15 cellular contexts compared by ENCODE assay signal in the genomic region with DNA sequence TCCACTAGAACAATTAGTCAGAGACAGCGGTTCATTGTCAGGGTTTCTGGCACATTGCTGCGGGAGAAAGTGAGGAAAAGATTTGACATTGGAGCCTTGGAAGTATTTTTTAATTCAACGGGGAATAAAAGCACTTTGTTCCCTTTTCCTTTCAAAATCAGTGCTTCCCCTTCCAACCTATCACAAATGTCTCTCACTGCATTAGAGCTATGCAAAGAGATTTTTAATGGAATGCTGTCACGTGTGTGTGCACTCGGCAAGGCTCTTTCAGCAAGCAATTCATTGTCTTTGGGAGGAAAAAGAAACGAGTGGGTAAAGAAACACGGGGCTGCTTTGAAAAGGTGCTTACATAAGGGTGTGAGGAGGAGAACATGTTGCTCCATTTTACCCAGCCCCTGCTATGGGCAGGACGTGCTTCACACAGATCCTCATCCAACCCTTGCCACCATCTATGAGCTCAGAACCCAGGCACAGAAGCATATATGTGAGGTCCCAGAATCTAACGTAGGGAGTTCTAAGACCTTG.
DNase-seq lines count a peak whose midpoint lies in the region; ATAC-seq and TF ChIP-seq lines count a peak whose summit lies in the region.
"Had no signal": no experiment of that assay in that cellular context is flagged by ENCODE, and none has a peak within 500 bp of the region (broad histone marks: within the 10 kb centered on the region; RNA-seq: fewer than 3 reads in every experiment).

No MANE protein-coding gene starts in this region.

- H3K36me3 Mint-ChIP-seq in T-helper 17 cell (ENCODE audit: low read depth), result no peaks in the 10 kb centered on the region
- H3K36me3 Mint-ChIP-seq in activated naive CD4-positive, alpha-beta T cell treated with anti-CD3 and anti-CD28 coated beads, Interleukin-2, amount 10 ng/mL, durations not matched to agents 7 days and 5 days, result no peaks in the 10 kb centered on the region

- H3K27me3 Mint-ChIP-seq in T-helper 17 cell, result no peaks in the 10 kb centered on the region
- H3K27me3 Mint-ChIP-seq in activated naive CD4-positive, alpha-beta T cell treated with anti-CD3 and anti-CD28 coated beads, Interleukin-2, amount 10 ng/mL, durations not matched to agents 7 days and 5 days, result peaks cover 25% of the 10 kb centered on the region

- no peak overlapping the region for H3K4me3 Mint-ChIP-seq in T-helper 17 cell
- H3K4me3 Mint-ChIP-seq in activated naive CD4-positive, alpha-beta T cell treated with anti-CD3 and anti-CD28 coated beads, Interleukin-2, amount 10 ng/mL, durations not matched to agents 7 days and 5 days, result no peak overlapping the region

- H3K4me1 Mint-ChIP-seq in T-helper 17 cell, result peaks cover 21% of the 10 kb centered on the region
- H3K4me1 Mint-ChIP-seq in activated naive CD4-positive, alpha-beta T cell treated with anti-CD3 and anti-CD28 coated beads, Interleukin-2, amount 10 ng/mL, durations not matched to agents 7 days and 5 days, result peaks cover 40% of the 10 kb centered on the region

- DNase-seq in T-helper 17 cell (no peak), head of caudate nucleus (peak in 32 of 42 donors; percentile 27 to 80 (median 63)), ovary (no peak), GM13977 (ENCODE audit: low spot score) (no peak)
- DNase-seq in activated naive CD4-positive, alpha-beta T cell treated with anti-CD3 and anti-CD28 coated beads, Interleukin-2, amount 10 ng/mL, durations not matched to agents 7 days and 5 days, result no peak
- no peak for DNase-seq in stimulated activated naive CD4-positive, alpha-beta T cell treated with Interleukin-2 at 50 U/mL for 16 hours (lab: John Stamatoyannopoulos, UW)
- DNase-seq: amniotic stem cell; cortex of kidney; glutamatergic neuron; stimulated activated CD4-positive, alpha-beta T cell treated with anti-CD3 and anti-CD28 coated beads, Interleukin-4, amount 100 ng/mL, for 4 hours had no signal

- WGBS in ovary, 3 donors, result 39 to 51% (median 43%) methylated on average over 9 of the region's 9 CpGs

- intact Hi-C loops in head of caudate nucleus (cut with DNase I), result no loop called here
- intact Hi-C loops in ovary (cut with DNase I), result loop anchor here in 2 of 4 donors (10.0 kb wide), 2 partner anchors 49 to 169 kb away; partner anchors contain the start of gene RYBP (in 1 of the 2)

- no peak for TF ChIP-seq EP300 in ovary (IDR thresholded peaks at IDR 0.05)

- H3K9me3 Mint-ChIP-seq in activated naive CD4-positive, alpha-beta T cell treated with anti-CD3 and anti-CD28 coated beads, Interleukin-2, amount 10 ng/mL, durations not matched to agents 7 days and 5 days, result no peaks in the 10 kb centered on the region
- H3K9me3 Mint-ChIP-seq: activated T-helper 2 cell treated with anti-CD3 and anti-CD28 coated beads, Interferon-gamma antibody, Interleukin-2, Interleukin-4, amounts not matched to agents 10 μg/mL and 5 μg/mL and 100 μg/mL, durations not matched to agents 14 hours and 24 hours and 36 hours had no signal

- no peak for TF ChIP-seq POLR2A in ovary (IDR thresholded peaks at IDR 0.05)

- TF ChIP-seq CTCF in ovary (IDR thresholded peaks at IDR 0.05), result no peak
- TF ChIP-seq CTCF in GM13977 (IDR thresholded peaks at IDR 0.05; ENCODE audit: extremely low read depth, insufficient read depth, missing control alignments), result no peak

- ATAC-seq in T-helper 17 cell, result no peak
- no peak for ATAC-seq in GM18907 (IDR thresholded peaks at IDR 0.05; ENCODE audit: unreplicated experiment)

- H3K4me1 ChIP-seq in ACC112 (ENCODE audit: control insufficient read depth, insufficient read depth, low read length, unreplicated experiment), result peaks cover 26% of the 10 kb centered on the region
- peaks cover 10% of the 10 kb centered on the region for H3K4me1 ChIP-seq in ovary (ENCODE audit: insufficient read depth)

- in situ Hi-C loops in GM13977 (cut with MboI; ENCODE audit: low pct_unique_long_range_greater_than_20kb, low sequenced_read_pairs, unreplicated experiment), result no loop called here

- no peak overlapping the region for H2AFZ ChIP-seq in ACC112 (ENCODE audit: low read length, unreplicated experiment)

- H3K27me3 ChIP-seq in ACC112 (ENCODE audit: insufficient read depth, low read length), result peaks cover 27% of the 10 kb centered on the region
- H3K27me3 ChIP-seq in ovary, result no peaks in the 10 kb centered on the region
- H3K27me3 ChIP-seq: tibial nerve had no signal

- H3K27ac ChIP-seq in ACC112 (ENCODE audit: low read depth, low read length) (peak overlapping the region; percentile 3; the same call in 1 of the 2 replicates), ovary (peak overlapping the region; percentile 49 to 51)
- H3K27ac ChIP-seq: epithelial cell of prostate had no signal

- H3K27ac Mint-ChIP-seq in T-helper 17 cell, result peak overlapping the region; percentile 27
- no peak overlapping the region for H3K27ac Mint-ChIP-seq in activated naive CD4-positive, alpha-beta T cell treated with anti-CD3 and anti-CD28 coated beads, Interleukin-2, amount 10 ng/mL, durations not matched to agents 7 days and 5 days
- H3K27ac Mint-ChIP-seq: activated T-helper 2 cell treated with anti-CD3 and anti-CD28 coated beads, Interferon-gamma antibody, Interleukin-2, Interleukin-4, amounts not matched to agents 10 μg/mL and 5 μg/mL and 100 μg/mL, durations not matched to agents 14 hours and 24 hours and 36 hours had no signal

- H3K9me3 ChIP-seq in T-helper 17 cell (ENCODE audit: control insufficient read depth, low read length, poor library complexity, severe bottlenecking) (no peaks in the 10 kb centered on the region), ovary (no peaks in the 10 kb centered on the region)
- H3K9me3 ChIP-seq: tibial nerve had no signal

- CTCF ChIA-PET in activated naive CD4-positive, alpha-beta T cell treated with anti-CD3 and anti-CD28 coated beads, Interleukin-2, amount 10 ng/mL, durations not matched to agents 7 days and 5 days (lab: Charles Lee), result interaction anchor here (0.6 kb wide), 1 partner anchor 154 kb away, joined by 3 read pairs; no protein-coding TSS in a partner anchor

- no peaks in the 10 kb centered on the region for H3K36me3 ChIP-seq in ACC112 (ENCODE audit: insufficient read depth, low read length)
- H3K36me3 ChIP-seq in ovary, result no peaks in the 10 kb centered on the region
- H3K36me3 ChIP-seq: tibial nerve had no signal

- no peaks in the 10 kb centered on the region for H3K79me2 ChIP-seq in ACC112 (ENCODE audit: control insufficient read depth, insufficient read depth, low read length, unreplicated experiment)

- H3K4me3 ChIP-seq in ACC112 (ENCODE audit: low read depth, low read length), result no peak overlapping the region
- H3K4me3 ChIP-seq in ovary, result no peak overlapping the region
- H3K4me3 ChIP-seq: tibial nerve had no signal

Comparison
In these comparisons a context has a peak if more than half of its experiments do, and no peak if none do; other contexts are left out.
1. DNase-seq: peak in head of caudate nucleus (32 of 42); none in T-helper 17 cell (0 of 3), ovary (0 of 5), activated naive CD4-positive, alpha-beta T cell treated with anti-CD3 and anti-CD28 coated beads, Interleukin-2, amount 10 ng/mL, durations not matched to agents 7 days and 5 days (single experiment), stimulated activated naive CD4-positive, alpha-beta T cell treated with Interleukin-2 at 50 U/mL for 16 hours (single experiment) and GM13977 (single experiment).